In the genomic region with DNA sequence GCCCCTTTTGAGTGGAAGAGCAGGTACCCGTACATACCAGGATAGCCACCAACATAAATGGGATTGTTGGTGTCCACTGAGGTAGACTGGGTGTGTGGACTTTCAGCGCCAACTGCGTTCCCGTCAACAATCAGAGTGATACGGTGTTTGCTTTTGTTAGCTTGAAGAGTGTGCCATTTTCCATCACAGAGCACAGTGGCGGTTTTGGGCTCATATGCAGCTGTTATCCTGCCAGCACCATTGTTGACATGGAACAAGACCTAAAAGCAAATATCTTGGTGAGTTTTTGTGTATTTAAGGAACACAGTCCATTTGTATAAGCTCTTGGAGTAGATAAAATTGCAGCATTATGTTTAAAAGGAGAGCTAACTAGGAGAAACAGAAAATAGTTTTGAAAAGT, we compare ENCODE assay signal across 25 cellular contexts.
DNase-seq lines count a peak whose midpoint lies in the region; ATAC-seq and TF ChIP-seq lines count a peak whose summit lies in the region.
"Had no signal": no experiment of that assay in that cellular context is flagged by ENCODE, and none has a peak within 500 bp of the region (broad histone marks: within the 10 kb centered on the region; RNA-seq: fewer than 3 reads in every experiment).

No MANE protein-coding gene starts in this region.

- no peaks in the 10 kb centered on the region for H3K36me3 ChIP-seq in upper lobe of right lung
- H3K36me3 ChIP-seq in Karpas-422 (ENCODE audit: insufficient read depth, low read length): no peaks in the 10 kb centered on the region

- no peaks in the 10 kb centered on the region for H3K9me2 ChIP-seq in Karpas-422 (replicated peaks; ENCODE audit: insufficient read depth, low read length)

- H3K4me1 ChIP-seq in upper lobe of right lung (no peaks in the 10 kb centered on the region), Karpas-422 (ENCODE audit: low read length) (no peaks in the 10 kb centered on the region)

- H3K4me2 ChIP-seq in Karpas-422 (ENCODE audit: low read depth, low read length, poor library complexity, severe bottlenecking): no peak overlapping the region
- H3K4me2 ChIP-seq: GM23338, PC-9 had no signal

- no peaks in the 10 kb centered on the region for H4K20me1 ChIP-seq in Karpas-422 (ENCODE audit: insufficient read depth, low read depth, low read length)

- H3K27me3 ChIP-seq in upper lobe of right lung (no peaks in the 10 kb centered on the region), Karpas-422 (ENCODE audit: low read length) (no peaks in the 10 kb centered on the region)

- intact Hi-C loops in upper lobe of right lung (cut with DNase I): no loop called here

- TF ChIP-seq CTCF in VCaP (conservative IDR thresholded peaks at IDR 0.05): no peak
- TF ChIP-seq CTCF in upper lobe of right lung (IDR thresholded peaks at IDR 0.05): no peak

- no peak overlapping the region for H2AFZ ChIP-seq in Karpas-422 (ENCODE audit: low read length)
- H2AFZ ChIP-seq: GM23338, PC-9 had no signal

- no peak overlapping the region for H3K9ac ChIP-seq in Karpas-422 (ENCODE audit: low read length)

- ATAC-seq in upper lobe of right lung: peak; percentile 23
- no peak for ATAC-seq in GM19351 (IDR thresholded peaks at IDR 0.05; ENCODE audit: unreplicated experiment)
- ATAC-seq: GM12878, GM23338, HCT116, K562, SK-N-SH treated with all-trans-retinoic acid at 6 μM for 48 hours had no signal

- no peaks in the 10 kb centered on the region for H3K79me2 ChIP-seq in Karpas-422 (ENCODE audit: low read length)

- H3K4me3 ChIP-seq in upper lobe of right lung (no peak overlapping the region), Karpas-422 (ENCODE audit: low read length) (no peak overlapping the region)
- H3K4me3 ChIP-seq: GM12878, GM23338, K562, PC-9 had no signal

- H3K27ac ChIP-seq in VCaP: peak overlapping the region; percentile 25
- no peak overlapping the region for H3K27ac ChIP-seq in upper lobe of right lung
- H3K27ac ChIP-seq in Karpas-422 (ENCODE audit: low read length): no peak overlapping the region
- H3K27ac ChIP-seq: 22Rv1, PC-9, RWPE1 had no signal

- H3K9me3 ChIP-seq in upper lobe of right lung (no peaks in the 10 kb centered on the region), Karpas-422 (ENCODE audit: low read length) (no peaks in the 10 kb centered on the region)

- DNase-seq in NCI-H1092 treated with DMSO at 0.1 percent for 48 hours (lab: John Stamatoyannopoulos, UW) (peak; percentile 19), NCI-H1092 (lab: John Stamatoyannopoulos, UW) (no peak), NCI-H2196 (lab: John Stamatoyannopoulos, UW; ENCODE audit: unreplicated experiment) (peak; percentile 56), upper lobe of right lung (no peak), Karpas-422 (no peak), T1000 (lab: John Stamatoyannopoulos, UW) (no peak)
- DNase-seq: CD4-positive, CD25-positive, alpha-beta regulatory T cell; DMS153; EL; NCI-H1436; NCI-H226; NCI-H69; PC-9; SIG-M5; T-helper 1 cell; T-helper 9 cell had no signal

Comparison
In these comparisons a context has a peak if more than half of its experiments do, and no peak if none do; other contexts are left out.
1. DNase-seq: peak in NCI-H1092 treated with DMSO at 0.1 percent for 48 hours (single experiment) and NCI-H2196 (single experiment); none in NCI-H1092 (single experiment), upper lobe of right lung (single experiment), Karpas-422 (single experiment) and T1000 (single experiment).